8 cellular contexts compared by ENCODE assay signal in genomic region chr10:119207367-119207668, GRCh38. TPM values are rescaled to one million over a fixed set of nuclear protein-coding genes. Genes with fewer than 3 reads are reported as not detected.
A peak's percentile ranks its signal among the peaks of the same experiment; 100 is the strongest.
DNase-seq lines count a peak whose midpoint lies in the region; ATAC-seq and TF ChIP-seq lines count a peak whose summit lies in the region.

GRK5 (plus strand) TSS chr10:119207571; CDS start chr10:119207918, 347 bp downstream.

- POLR2A ChIA-PET in AG04449 (lab: Yijun Ruan, JAX) = interaction anchor here (0.6 to 1.8 kb wide), 8 partner anchors 43 to 388 kb away, joined by 3 to 11 read pairs (median 4); partner anchors contain the start of gene RGS10

- TF ChIP-seq CTCF in AG04449 (IDR thresholded peaks at IDR 0.05; ENCODE audit: insufficient read depth, low read length, missing control alignments) = no peak
- TF ChIP-seq CTCF in spleen (IDR thresholded peaks at IDR 0.05 in 8 of 11, conservative IDR thresholded peaks at IDR 0.05 in 3 of 11) = no peak

- 0 to 1% (median 0%) methylated on average over 7 to 34 of the region's 34 CpGs for WGBS in spleen, 5 donors

- peaks cover 17 to 72% (median 53%) of the 10 kb centered on the region in 6 donors for H3K4me1 ChIP-seq in spleen

- H3K4me3 ChIP-seq in AG04449 (ENCODE audit: low read depth, low read length) (peak within 1 kb of the TSS; percentile 79), spleen (peak within 1 kb of the TSS; percentile 59 to 96 (median 86))

- ATAC-seq in GM18909 (IDR thresholded peaks at IDR 0.05; ENCODE audit: poor library complexity, unreplicated experiment) (peak; percentile 79), HG03159 (IDR thresholded peaks at IDR 0.05; ENCODE audit: unreplicated experiment) (peak; percentile 75)

- no peaks in the 10 kb centered on the region for H3K27me3 ChIP-seq in spleen (replicated peaks in 1 of 7)

- TF ChIP-seq POLR2A in spleen (IDR thresholded peaks at IDR 0.05) = peak in 2 of 3 donors; percentile 46 to 66

- H3K27ac ChIP-seq in caudate nucleus (ENCODE audit: low read depth, low read length) = peak within 1 kb of the TSS; percentile 87
- H3K27ac ChIP-seq in spleen = peak within 1 kb of the TSS; percentile 91 to 99 (median 97)

- H3K27ac Mint-ChIP-seq in immature natural killer cell = peak within 1 kb of the TSS; percentile 91 to 99 (median 96)

- no peaks in the 10 kb centered on the region for H3K36me3 ChIP-seq in spleen

- peaks cover 4 to 15% (median 8%) of the 10 kb centered on the region in 3 donors for H3K27me3 Mint-ChIP-seq in immature natural killer cell (ENCODE audit: low read depth in 3 of 3)

- peak; percentile 74 for DNase-seq in AG04449 (ENCODE audit: low read depth, low spot score)
- peak; percentile 87 for DNase-seq in NCI-H345 (lab: John Stamatoyannopoulos, UW)
- DNase-seq in activated CD4-positive, CD25-positive, alpha-beta regulatory T cell (lab: John Stamatoyannopoulos, UW) = peak; percentile 83 to 95 (median 88)
- DNase-seq in caudate nucleus (lab: John Stamatoyannopoulos, UW) = peak in 60 of 61 donors; percentile 54 to 97 (median 91)
- DNase-seq in immature natural killer cell = peak; percentile 94 to 96 (median 95)
- DNase-seq in spleen = peak; percentile 99

- no peaks in the 10 kb centered on the region for H3K36me3 Mint-ChIP-seq in immature natural killer cell

- CTCF ChIA-PET in AG04449 (lab: Yijun Ruan, JAX) = interaction anchor here (0.6 to 20.3 kb wide), 34 partner anchors 8 to 530 kb away, joined by 3 to 530 read pairs (median 5); partner anchors contain the start of gene RGS10

- no peaks in the 10 kb centered on the region for H3K9me3 Mint-ChIP-seq in immature natural killer cell

- peak within 1 kb of the TSS; percentile 90 to 99 (median 96) for H3K4me3 Mint-ChIP-seq in immature natural killer cell

- intact Hi-C loops in spleen (cut with DNase I; ENCODE audit: low total_unique reads) = loop anchor here (5.0 kb wide), 2 partner anchors 100 to 210 kb away; no protein-coding TSS in a partner anchor

- no peaks in the 10 kb centered on the region for H3K9me3 ChIP-seq in spleen

- peaks cover 48 to 50% of the 10 kb centered on the region in 2 donors for H3K4me1 Mint-ChIP-seq in immature natural killer cell

RNA-seq across cellular contexts. Expression of gene GRK5, which starts in this region (rescaled TPM):
- polyA plus RNA-seq in immature natural killer cell (10 to 100 TPM in 1 of 3 donors, 1 to 10 TPM in 2; 2.1 to 12.4 (median 3.3) TPM), spleen (10 to 100 TPM; 15.5 to 25.0 (median 18.4) TPM)
- total RNA-seq in spleen = 10 to 100 TPM; 47.2 to 85.2 (median 59.7) TPM

Comparison
In these comparisons a context has a peak if more than half of its experiments do, and no peak if none do; other contexts are left out.
1. Peak in every context shown above with its lines: DNase-seq, ATAC-seq, H3K4me3 ChIP-seq and H3K27ac ChIP-seq.